Comparison of ENCODE assay signal across 20 cellular contexts in genomic region chr1:234458352-234459027, GRCh38. TPM values are rescaled to one million over a fixed set of nuclear protein-coding genes. Genes with fewer than 3 reads are reported as not detected.
A peak's percentile ranks its signal among the peaks of the same experiment; 100 is the strongest.
DNase-seq lines count a peak whose midpoint lies in the region; ATAC-seq and TF ChIP-seq lines count a peak whose summit lies in the region.
"Had no signal": no experiment of that assay in that cellular context is flagged by ENCODE, and none has a peak within 500 bp of the region (broad histone marks: within the 10 kb centered on the region; RNA-seq: fewer than 3 reads in every experiment).

No MANE protein-coding gene starts in this region.

- H3K4me3 Mint-ChIP-seq in natural killer cell treated with Interleukin-12 subunit alpha and Interleukin-12 subunit beta and Interleukin-15 and Interleukin-18, amount 100 ng/mL, for 72 hours: no peak overlapping the region
- H3K4me3 Mint-ChIP-seq: activated naive CD8-positive, alpha-beta T cell treated with anti-CD3 and anti-CD28 coated beads, Interleukin-2, amount 10 ng/mL, durations not matched to agents 7 days and 5 days; WTC11 had no signal

- H3K4me1 ChIP-seq in hepatocyte (ENCODE audit: insufficient read depth) (no peaks in the 10 kb centered on the region), skeletal muscle tissue (ENCODE audit: control insufficient read depth in 3 of 3, insufficient read depth in 3 of 3, low read length in 3 of 3) (peaks cover 0 to 4% (median 4%) of the 10 kb centered on the region in 3 donors), Peyer's patch (peaks cover 0 to 6% (median 0%) of the 10 kb centered on the region in 4 donors)
- H3K4me1 ChIP-seq: BE2C, heart left ventricle, upper lobe of left lung had no signal

- no peaks in the 10 kb centered on the region for H3K4me1 Mint-ChIP-seq in natural killer cell treated with Interleukin-12 subunit alpha and Interleukin-12 subunit beta and Interleukin-15 and Interleukin-18, amount 100 ng/mL, for 72 hours (ENCODE audit: low read depth in 2 of 2)
- H3K4me1 Mint-ChIP-seq: activated naive CD8-positive, alpha-beta T cell treated with anti-CD3 and anti-CD28 coated beads, Interleukin-2, amount 10 ng/mL, durations not matched to agents 7 days and 5 days; WTC11 had no signal

- H3K4me2 ChIP-seq in hepatocyte: no peak overlapping the region

- ATAC-seq in natural killer cell treated with Interleukin-12 subunit alpha and Interleukin-12 subunit beta and Interleukin-15 and Interleukin-18, amount 100 ng/mL, for 72 hours: no peak
- no peak for ATAC-seq in GM18868 (IDR thresholded peaks at IDR 0.05; ENCODE audit: unreplicated experiment)
- ATAC-seq: heart left ventricle, WTC11 had no signal

- no peaks in the 10 kb centered on the region for H3K27me3 Mint-ChIP-seq in natural killer cell treated with Interleukin-12 subunit alpha and Interleukin-12 subunit beta and Interleukin-15 and Interleukin-18, amount 100 ng/mL, for 72 hours
- H3K27me3 Mint-ChIP-seq: activated naive CD8-positive, alpha-beta T cell treated with anti-CD3 and anti-CD28 coated beads, Interleukin-2, amount 10 ng/mL, durations not matched to agents 7 days and 5 days had no signal

- no peak for TF ChIP-seq POLR2A in Peyer's patch (IDR thresholded peaks at IDR 0.05)

- H3K36me3 ChIP-seq in hepatocyte (replicated peaks; ENCODE audit: insufficient read depth, low read depth) (no peaks in the 10 kb centered on the region), skeletal muscle tissue (ENCODE audit: control insufficient read depth in 3 of 3, insufficient read depth in 3 of 3, low read length in 3 of 3) (peaks cover 4 to 23% (median 13%) of the 10 kb centered on the region in 3 donors), Peyer's patch (no peaks in the 10 kb centered on the region)

- H3K4me3 ChIP-seq in hepatocyte: no peak overlapping the region
- no peak overlapping the region for H3K4me3 ChIP-seq in skeletal muscle tissue (ENCODE audit: low read length in 3 of 3)
- no peak overlapping the region for H3K4me3 ChIP-seq in Peyer's patch
- H3K4me3 ChIP-seq: heart left ventricle, upper lobe of left lung had no signal

- TF ChIP-seq CTCF in hepatocyte (IDR thresholded peaks at IDR 0.05; ENCODE audit: poor library complexity) (no peak), Peyer's patch (IDR thresholded peaks at IDR 0.05) (no peak)

- H3K9me3 ChIP-seq in hepatocyte (ENCODE audit: low read depth) (no peaks in the 10 kb centered on the region), skeletal muscle tissue (ENCODE audit: control insufficient read depth in 3 of 3, low read length in 3 of 3) (no peaks in the 10 kb centered on the region), Peyer's patch (no peaks in the 10 kb centered on the region)
- H3K9me3 ChIP-seq: BE2C, heart left ventricle, upper lobe of left lung had no signal

- H3K9me3 Mint-ChIP-seq in natural killer cell treated with Interleukin-12 subunit alpha and Interleukin-12 subunit beta and Interleukin-15 and Interleukin-18, amount 100 ng/mL, for 72 hours: no peaks in the 10 kb centered on the region
- H3K9me3 Mint-ChIP-seq: activated naive CD8-positive, alpha-beta T cell treated with anti-CD3 and anti-CD28 coated beads, Interleukin-2, amount 10 ng/mL, durations not matched to agents 7 days and 5 days; WTC11 had no signal

- no peak overlapping the region for H2AFZ ChIP-seq in hepatocyte

- peaks cover 25% of the 10 kb centered on the region for H3K36me3 Mint-ChIP-seq in natural killer cell treated with Interleukin-12 subunit alpha and Interleukin-12 subunit beta and Interleukin-15 and Interleukin-18, amount 100 ng/mL, for 72 hours

- H3K9ac ChIP-seq in skeletal muscle tissue (ENCODE audit: low read depth in 1 of 3, low read length in 3 of 3): peak overlapping the region in 1 of 3 donors; percentile 57

- no peaks in the 10 kb centered on the region for H3K79me2 ChIP-seq in hepatocyte

- H3K27me3 ChIP-seq in hepatocyte (no peaks in the 10 kb centered on the region), skeletal muscle tissue (ENCODE audit: control insufficient read depth in 3 of 3, insufficient read depth in 3 of 3, low read length in 3 of 3) (no peaks in the 10 kb centered on the region), Peyer's patch (no peaks in the 10 kb centered on the region)
- H3K27me3 ChIP-seq: BE2C, heart left ventricle, upper lobe of left lung had no signal

- 62% methylated on average over 6 of the region's 6 CpGs for WGBS in hepatocyte (ENCODE audit: low lambda C conversion rate, missing lambda C conversion rate)

- H3K9me2 ChIP-seq in hepatocyte (replicated peaks; ENCODE audit: insufficient read depth): no peaks in the 10 kb centered on the region

- no peaks in the 10 kb centered on the region for H4K20me1 ChIP-seq in hepatocyte (ENCODE audit: insufficient read depth, poor library complexity, severe bottlenecking)

- DNase-seq in NCI-H510A treated with DMSO at 0.1 percent for 48 hours (lab: John Stamatoyannopoulos, UW): peak; percentile 18
- no peak for DNase-seq in NCI-H510A (lab: John Stamatoyannopoulos, UW)
- DNase-seq in NCI-H345 treated with DMSO at 0.1 percent for 48 hours (lab: John Stamatoyannopoulos, UW; ENCODE audit: unreplicated experiment): peak; percentile 10
- peak; percentile 46 for DNase-seq in hepatocyte (ENCODE audit: low spot score)
- DNase-seq in Peyer's patch: no peak
- no peak for DNase-seq in natural killer cell treated with Interleukin-12 subunit alpha and Interleukin-12 subunit beta and Interleukin-15 and Interleukin-18, amount 100 ng/mL, for 72 hours (ENCODE audit: low spot score)
- DNase-seq: activated CD4-positive, alpha-beta T cell treated with anti-CD3 and anti-CD28 coated beads, Interleukin-2, amount 50 U/mL, for 48 hours; activated naive CD8-positive, alpha-beta T cell treated with anti-CD3 and anti-CD28 coated beads, Interleukin-2, amount 10 ng/mL, durations not matched to agents 7 days and 5 days; BE2C; cerebellar nuclear complex; heart left ventricle; mesendoderm; NCI-H1417; NCI-H748 treated with DMSO at 0.1 percent for 48 hours; Right ventricle myocardium superior; T-helper 9 cell; upper lobe of left lung had no signal

- H3K27ac ChIP-seq in hepatocyte (no peak overlapping the region), skeletal muscle tissue (ENCODE audit: low read depth, low read length) (peak overlapping the region; percentile 3), Peyer's patch (no peak overlapping the region)
- H3K27ac ChIP-seq: heart left ventricle, upper lobe of left lung had no signal

- no peak overlapping the region for H3K27ac Mint-ChIP-seq in natural killer cell treated with Interleukin-12 subunit alpha and Interleukin-12 subunit beta and Interleukin-15 and Interleukin-18, amount 100 ng/mL, for 72 hours
- H3K27ac Mint-ChIP-seq: activated naive CD8-positive, alpha-beta T cell treated with anti-CD3 and anti-CD28 coated beads, Interleukin-2, amount 10 ng/mL, durations not matched to agents 7 days and 5 days; WTC11 had no signal

RNA-seq across cellular contexts. Expression of gene TARBP1, which starts 20.5 kb away (rescaled TPM):
- total RNA-seq in hepatocyte (22.8 and 22.9 TPM in 2 replicates), skeletal muscle tissue (36.5 TPM), Peyer's patch (10 to 100 TPM; 19.3 to 52.0 (median 36.3) TPM)
- polyA plus RNA-seq in hepatocyte: 12.2 and 12.8 TPM in 2 replicates
- 10 to 100 TPM; 25.3 to 51.4 TPM for total RNA-seq in natural killer cell treated with Interleukin-12 subunit alpha and Interleukin-12 subunit beta and Interleukin-15 and Interleukin-18, amount 100 ng/mL, for 72 hours

Comparison
In these comparisons a context has a peak if more than half of its experiments do, and no peak if none do; other contexts are left out.
1. DNase-seq: peak in NCI-H510A treated with DMSO at 0.1 percent for 48 hours (single experiment), NCI-H345 treated with DMSO at 0.1 percent for 48 hours (single experiment) and hepatocyte (single experiment); none in NCI-H510A (single experiment), Peyer's patch (0 of 3) and natural killer cell treated with Interleukin-12 subunit alpha and Interleukin-12 subunit beta and Interleukin-15 and Interleukin-18, amount 100 ng/mL, for 72 hours (single experiment).